1 cellular context compared by ENCODE assay signal in the genomic region with DNA sequence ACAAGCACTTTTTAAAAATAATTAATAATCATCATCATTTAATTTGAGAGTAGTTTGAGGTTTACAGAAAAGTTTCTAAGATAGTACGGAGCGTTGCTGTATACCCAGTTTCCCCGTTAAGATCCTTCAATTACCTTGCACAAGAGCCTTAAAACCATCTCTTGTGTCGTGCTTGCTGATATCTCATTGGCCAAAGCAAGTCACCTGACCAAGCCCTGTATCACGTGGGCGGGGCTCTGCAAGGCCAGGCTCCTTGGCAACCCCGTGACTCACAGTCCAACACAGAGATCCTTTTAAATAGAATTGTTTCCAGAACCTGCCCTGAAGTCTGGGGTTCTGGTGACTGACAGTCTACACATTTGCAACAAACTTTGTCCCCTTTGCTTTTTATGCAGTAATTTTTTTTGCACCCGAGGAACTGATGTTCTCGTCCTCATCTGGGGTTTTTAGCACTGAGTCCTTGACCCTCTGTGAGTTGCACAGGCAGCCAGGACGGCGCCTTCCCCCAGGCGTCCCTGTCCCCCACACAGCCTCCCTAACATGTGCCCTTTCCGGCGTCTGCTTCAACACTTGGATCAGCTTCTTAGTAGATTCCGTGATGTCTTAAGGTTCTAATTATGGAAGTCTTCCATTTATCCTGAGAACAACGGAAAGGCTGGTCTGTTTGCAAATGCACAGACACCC.
TF ChIP-seq lines count a peak whose summit lies in the region.

No MANE protein-coding gene starts in this region.

TF ChIP-seq in K562, 482 proteins besides CTCF, POLR2A, EP300 and RAD21 (continued from another document and continues in another):
- TF ChIP-seq, protein P1, sequence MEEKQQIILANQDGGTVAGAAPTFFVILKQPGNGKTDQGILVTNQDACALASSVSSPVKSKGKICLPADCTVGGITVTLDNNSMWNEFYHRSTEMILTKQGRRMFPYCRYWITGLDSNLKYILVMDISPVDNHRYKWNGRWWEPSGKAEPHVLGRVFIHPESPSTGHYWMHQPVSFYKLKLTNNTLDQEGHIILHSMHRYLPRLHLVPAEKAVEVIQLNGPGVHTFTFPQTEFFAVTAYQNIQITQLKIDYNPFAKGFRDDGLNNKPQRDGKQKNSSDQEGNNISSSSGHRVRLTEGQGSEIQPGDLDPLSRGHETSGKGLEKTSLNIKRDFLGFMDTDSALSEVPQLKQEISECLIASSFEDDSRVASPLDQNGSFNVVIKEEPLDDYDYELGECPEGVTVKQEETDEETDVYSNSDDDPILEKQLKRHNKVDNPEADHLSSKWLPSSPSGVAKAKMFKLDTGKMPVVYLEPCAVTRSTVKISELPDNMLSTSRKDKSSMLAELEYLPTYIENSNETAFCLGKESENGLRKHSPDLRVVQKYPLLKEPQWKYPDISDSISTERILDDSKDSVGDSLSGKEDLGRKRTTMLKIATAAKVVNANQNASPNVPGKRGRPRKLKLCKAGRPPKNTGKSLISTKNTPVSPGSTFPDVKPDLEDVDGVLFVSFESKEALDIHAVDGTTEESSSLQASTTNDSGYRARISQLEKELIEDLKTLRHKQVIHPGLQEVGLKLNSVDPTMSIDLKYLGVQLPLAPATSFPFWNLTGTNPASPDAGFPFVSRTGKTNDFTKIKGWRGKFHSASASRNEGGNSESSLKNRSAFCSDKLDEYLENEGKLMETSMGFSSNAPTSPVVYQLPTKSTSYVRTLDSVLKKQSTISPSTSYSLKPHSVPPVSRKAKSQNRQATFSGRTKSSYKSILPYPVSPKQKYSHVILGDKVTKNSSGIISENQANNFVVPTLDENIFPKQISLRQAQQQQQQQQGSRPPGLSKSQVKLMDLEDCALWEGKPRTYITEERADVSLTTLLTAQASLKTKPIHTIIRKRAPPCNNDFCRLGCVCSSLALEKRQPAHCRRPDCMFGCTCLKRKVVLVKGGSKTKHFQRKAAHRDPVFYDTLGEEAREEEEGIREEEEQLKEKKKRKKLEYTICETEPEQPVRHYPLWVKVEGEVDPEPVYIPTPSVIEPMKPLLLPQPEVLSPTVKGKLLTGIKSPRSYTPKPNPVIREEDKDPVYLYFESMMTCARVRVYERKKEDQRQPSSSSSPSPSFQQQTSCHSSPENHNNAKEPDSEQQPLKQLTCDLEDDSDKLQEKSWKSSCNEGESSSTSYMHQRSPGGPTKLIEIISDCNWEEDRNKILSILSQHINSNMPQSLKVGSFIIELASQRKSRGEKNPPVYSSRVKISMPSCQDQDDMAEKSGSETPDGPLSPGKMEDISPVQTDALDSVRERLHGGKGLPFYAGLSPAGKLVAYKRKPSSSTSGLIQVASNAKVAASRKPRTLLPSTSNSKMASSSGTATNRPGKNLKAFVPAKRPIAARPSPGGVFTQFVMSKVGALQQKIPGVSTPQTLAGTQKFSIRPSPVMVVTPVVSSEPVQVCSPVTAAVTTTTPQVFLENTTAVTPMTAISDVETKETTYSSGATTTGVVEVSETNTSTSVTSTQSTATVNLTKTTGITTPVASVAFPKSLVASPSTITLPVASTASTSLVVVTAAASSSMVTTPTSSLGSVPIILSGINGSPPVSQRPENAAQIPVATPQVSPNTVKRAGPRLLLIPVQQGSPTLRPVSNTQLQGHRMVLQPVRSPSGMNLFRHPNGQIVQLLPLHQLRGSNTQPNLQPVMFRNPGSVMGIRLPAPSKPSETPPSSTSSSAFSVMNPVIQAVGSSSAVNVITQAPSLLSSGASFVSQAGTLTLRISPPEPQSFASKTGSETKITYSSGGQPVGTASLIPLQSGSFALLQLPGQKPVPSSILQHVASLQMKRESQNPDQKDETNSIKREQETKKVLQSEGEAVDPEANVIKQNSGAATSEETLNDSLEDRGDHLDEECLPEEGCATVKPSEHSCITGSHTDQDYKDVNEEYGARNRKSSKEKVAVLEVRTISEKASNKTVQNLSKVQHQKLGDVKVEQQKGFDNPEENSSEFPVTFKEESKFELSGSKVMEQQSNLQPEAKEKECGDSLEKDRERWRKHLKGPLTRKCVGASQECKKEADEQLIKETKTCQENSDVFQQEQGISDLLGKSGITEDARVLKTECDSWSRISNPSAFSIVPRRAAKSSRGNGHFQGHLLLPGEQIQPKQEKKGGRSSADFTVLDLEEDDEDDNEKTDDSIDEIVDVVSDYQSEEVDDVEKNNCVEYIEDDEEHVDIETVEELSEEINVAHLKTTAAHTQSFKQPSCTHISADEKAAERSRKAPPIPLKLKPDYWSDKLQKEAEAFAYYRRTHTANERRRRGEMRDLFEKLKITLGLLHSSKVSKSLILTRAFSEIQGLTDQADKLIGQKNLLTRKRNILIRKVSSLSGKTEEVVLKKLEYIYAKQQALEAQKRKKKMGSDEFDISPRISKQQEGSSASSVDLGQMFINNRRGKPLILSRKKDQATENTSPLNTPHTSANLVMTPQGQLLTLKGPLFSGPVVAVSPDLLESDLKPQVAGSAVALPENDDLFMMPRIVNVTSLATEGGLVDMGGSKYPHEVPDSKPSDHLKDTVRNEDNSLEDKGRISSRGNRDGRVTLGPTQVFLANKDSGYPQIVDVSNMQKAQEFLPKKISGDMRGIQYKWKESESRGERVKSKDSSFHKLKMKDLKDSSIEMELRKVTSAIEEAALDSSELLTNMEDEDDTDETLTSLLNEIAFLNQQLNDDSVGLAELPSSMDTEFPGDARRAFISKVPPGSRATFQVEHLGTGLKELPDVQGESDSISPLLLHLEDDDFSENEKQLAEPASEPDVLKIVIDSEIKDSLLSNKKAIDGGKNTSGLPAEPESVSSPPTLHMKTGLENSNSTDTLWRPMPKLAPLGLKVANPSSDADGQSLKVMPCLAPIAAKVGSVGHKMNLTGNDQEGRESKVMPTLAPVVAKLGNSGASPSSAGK (IDR thresholded peaks at IDR 0.05) = peak; percentile 93
- TF ChIP-seq CAMTA2 (CRISPR knock-in tag; conservative IDR thresholded peaks at IDR 0.05) (no peak), MECOM (CRISPR knock-in tag; IDR thresholded peaks at IDR 0.05) (no peak), ZFX (CRISPR knock-in tag; IDR thresholded peaks at IDR 0.05) (peak; percentile 44), ARID4B (CRISPR knock-in tag; IDR thresholded peaks at IDR 0.05) (peak; percentile 28; the same call in 1 of the 2 replicates), E2F3 (CRISPR knock-in tag; IDR thresholded peaks at IDR 0.05) (0 out of 2 replicates have a peak, but pooled peaks have one; percentile 46), RAD51 (IDR thresholded peaks at IDR 0.05; ENCODE audit: borderline replicate concordance, low read depth) (peak; percentile 99), FOS (IDR thresholded peaks at IDR 0.05; ENCODE audit: extremely low read depth, insufficient read length) (peak; percentile 94), EGR1 (conservative IDR thresholded peaks at IDR 0.05) (peak; percentile 77), NFATC3 (IDR thresholded peaks at IDR 0.05) (no peak), KDM4B (IDR thresholded peaks at IDR 0.05; ENCODE audit: borderline replicate concordance in 2 of 2, low read depth in 1 of 2) (no peak), TAF15 (IDR thresholded peaks at IDR 0.05; ENCODE audit: low read depth, low read length) (no peak), ATF1 (CRISPR knock-in tag; IDR thresholded peaks at IDR 0.05) (no peak), ATF1 (tag; IDR thresholded peaks at IDR 0.05) (peak; percentile 28; the same call in 1 of the 2 replicates), DDX20 (tag; IDR thresholded peaks at IDR 0.05; ENCODE audit: low read depth) (no peak), FOXP1 (CRISPR knock-in tag; IDR thresholded peaks at IDR 0.05) (0 out of 2 replicates have a peak, but pooled peaks have one; percentile 62), ZNF316 (IDR thresholded peaks at IDR 0.05) (no peak), XRCC4 (IDR thresholded peaks at IDR 0.05; ENCODE audit: extremely low read depth, insufficient read depth, insufficient read length) (no peak), RBM25 (IDR thresholded peaks at IDR 0.05; ENCODE audit: low read depth, low read length, severe bottlenecking) (peak; percentile 85), ZC3H8 (IDR thresholded peaks at IDR 0.05) (no peak), PCBP2 (IDR thresholded peaks at IDR 0.05; ENCODE audit: low read depth, low read length, poor library complexity, severe bottlenecking) (no peak), REST (CRISPR knock-in tag; IDR thresholded peaks at IDR 0.05; ENCODE audit: low read depth) (no peak), FOXP4 (CRISPR knock-in tag; IDR thresholded peaks at IDR 0.05; ENCODE audit: borderline replicate concordance) (no peak), ILF3 (IDR thresholded peaks at IDR 0.05; ENCODE audit: borderline replicate concordance) (no peak), BDP1 (IDR thresholded peaks at IDR 0.05; ENCODE audit: insufficient read depth, insufficient read length) (no peak), SIRT6 (IDR thresholded peaks at IDR 0.05; ENCODE audit: low read depth, low read length) (no peak), SNAPC5 (CRISPR knock-in tag; IDR thresholded peaks at IDR 0.05) (no peak)
- TF ChIP-seq, protein P2, sequence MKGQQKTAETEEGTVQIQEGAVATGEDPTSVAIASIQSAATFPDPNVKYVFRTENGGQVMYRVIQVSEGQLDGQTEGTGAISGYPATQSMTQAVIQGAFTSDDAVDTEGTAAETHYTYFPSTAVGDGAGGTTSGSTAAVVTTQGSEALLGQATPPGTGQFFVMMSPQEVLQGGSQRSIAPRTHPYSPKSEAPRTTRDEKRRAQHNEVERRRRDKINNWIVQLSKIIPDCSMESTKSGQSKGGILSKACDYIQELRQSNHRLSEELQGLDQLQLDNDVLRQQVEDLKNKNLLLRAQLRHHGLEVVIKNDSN (CRISPR knock-in tag; IDR thresholded peaks at IDR 0.05) = peak; percentile 99
- TF ChIP-seq, protein P3, sequence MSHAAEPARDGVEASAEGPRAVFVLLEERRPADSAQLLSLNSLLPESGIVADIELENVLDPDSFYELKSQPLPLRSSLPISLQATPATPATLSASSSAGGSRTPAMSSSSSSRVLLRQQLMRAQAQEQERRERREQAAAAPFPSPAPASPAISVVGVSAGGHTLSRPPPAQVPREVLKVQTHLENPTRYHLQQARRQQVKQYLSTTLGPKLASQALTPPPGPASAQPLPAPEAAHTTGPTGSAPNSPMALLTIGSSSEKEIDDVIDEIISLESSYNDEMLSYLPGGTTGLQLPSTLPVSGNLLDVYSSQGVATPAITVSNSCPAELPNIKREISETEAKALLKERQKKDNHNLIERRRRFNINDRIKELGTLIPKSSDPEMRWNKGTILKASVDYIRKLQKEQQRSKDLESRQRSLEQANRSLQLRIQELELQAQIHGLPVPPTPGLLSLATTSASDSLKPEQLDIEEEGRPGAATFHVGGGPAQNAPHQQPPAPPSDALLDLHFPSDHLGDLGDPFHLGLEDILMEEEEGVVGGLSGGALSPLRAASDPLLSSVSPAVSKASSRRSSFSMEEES (CRISPR knock-in tag; IDR thresholded peaks at IDR 0.05) = peak; percentile 96
